ENCODE assay signal across 1 cellular context in genomic region chr17:17959520-17960361, GRCh38.
TF ChIP-seq lines count a peak whose summit lies in the region.

No MANE protein-coding gene starts in this region.

TF ChIP-seq in HepG2, 621 proteins besides CTCF, POLR2A, EP300 and RAD21 (continued from another document):
- TF ChIP-seq CBFB (CRISPR knock-in tag; IDR thresholded peaks at IDR 0.05) (no peak), TOE1 (CRISPR knock-in tag; IDR thresholded peaks at IDR 0.05) (no peak)
